20 cellular contexts compared by ENCODE assay signal in the genomic region with DNA sequence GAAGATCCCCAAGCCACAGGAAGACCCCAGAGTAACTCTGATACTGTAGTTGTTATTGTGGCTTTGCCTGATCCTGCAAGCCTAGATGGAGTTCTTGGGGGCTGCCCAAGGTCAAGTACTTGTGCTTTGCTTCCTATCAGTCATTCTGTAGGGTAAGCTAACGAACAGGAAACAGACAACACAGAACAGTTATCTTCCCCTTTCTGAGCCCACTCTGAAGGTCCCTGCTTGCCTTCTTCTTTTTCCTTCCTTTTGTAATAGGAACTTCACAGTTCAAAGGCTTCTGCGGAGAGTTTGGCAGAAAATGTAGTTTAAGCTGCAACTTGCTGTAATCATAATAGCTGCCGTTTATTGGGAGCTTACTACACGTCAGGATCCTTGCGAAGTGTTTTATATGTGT.
"Had no signal": no experiment of that assay in that cellular context is flagged by ENCODE, and none has a peak within 500 bp of the region (broad histone marks: within the 10 kb centered on the region; RNA-seq: fewer than 3 reads in every experiment).

No MANE protein-coding gene starts in this region.

- ATAC-seq: left ventricle myocardium superior; naive thymus-derived CD4-positive, alpha-beta T cell had no signal

- H3K9me3 Mint-ChIP-seq: activated naive CD8-positive, alpha-beta T cell treated with anti-CD3 and anti-CD28 coated beads for 36 hours; activated T-helper 1 cell treated with anti-CD3 and anti-CD28 coated beads, Interleukin-12 subunit alpha, Interleukin-12 subunit beta, Interleukin-2, Interleukin-4 antibody, amounts not matched to agents 30 ng/mL and 10 ng/mL and 1 ng/mL, durations not matched to agents 14 hours and 24 hours and 36 hours had no signal

- H3K4me3 ChIP-seq: esophagus muscularis mucosa, neural progenitor cell, prostate gland, right atrium auricular region, tibial artery had no signal

- H3K27ac Mint-ChIP-seq: activated B cell treated with CpG ODN at 0.5 μM for 24 hours; activated CD4-positive, alpha-beta memory T cell treated with anti-CD3 and anti-CD28 coated beads for 36 hours; activated naive CD8-positive, alpha-beta T cell treated with anti-CD3 and anti-CD28 coated beads for 36 hours; activated T-helper 1 cell treated with anti-CD3 and anti-CD28 coated beads, Interleukin-12 subunit alpha, Interleukin-12 subunit beta, Interleukin-2, Interleukin-4 antibody, amounts not matched to agents 30 ng/mL and 10 ng/mL and 1 ng/mL, durations not matched to agents 14 hours and 24 hours and 36 hours; memory B cell; naive thymus-derived CD4-positive, alpha-beta T cell; neural progenitor cell had no signal

- H3K27ac ChIP-seq: esophagus muscularis mucosa, neural progenitor cell, prostate gland, right atrium auricular region, tibial artery had no signal

- H2AFZ ChIP-seq: neural progenitor cell had no signal

- H3K4me2 ChIP-seq: neural progenitor cell had no signal

- H3K4me1 Mint-ChIP-seq: activated naive CD8-positive, alpha-beta T cell treated with anti-CD3 and anti-CD28 coated beads for 36 hours; memory B cell; naive thymus-derived CD4-positive, alpha-beta T cell had no signal

- H3K4me3 Mint-ChIP-seq: activated B cell treated with CpG ODN at 0.5 μM for 24 hours; activated CD4-positive, alpha-beta memory T cell treated with anti-CD3 and anti-CD28 coated beads for 36 hours; activated naive CD8-positive, alpha-beta T cell treated with anti-CD3 and anti-CD28 coated beads for 36 hours; activated T-helper 1 cell treated with anti-CD3 and anti-CD28 coated beads, Interleukin-12 subunit alpha, Interleukin-12 subunit beta, Interleukin-2, Interleukin-4 antibody, amounts not matched to agents 30 ng/mL and 10 ng/mL and 1 ng/mL, durations not matched to agents 14 hours and 24 hours and 36 hours; memory B cell; naive thymus-derived CD4-positive, alpha-beta T cell; neural progenitor cell had no signal

- H3K36me3 ChIP-seq: esophagus muscularis mucosa, neural progenitor cell, prostate gland, right atrium auricular region, tibial artery had no signal

- H3K27me3 Mint-ChIP-seq: activated B cell treated with CpG ODN at 0.5 μM for 24 hours; activated CD4-positive, alpha-beta memory T cell treated with anti-CD3 and anti-CD28 coated beads for 36 hours; memory B cell had no signal

- H3K27me3 ChIP-seq: esophagus muscularis mucosa, neural progenitor cell, right atrium auricular region, tibial artery had no signal

- H3K36me3 Mint-ChIP-seq: activated CD4-positive, alpha-beta memory T cell treated with anti-CD3 and anti-CD28 coated beads for 36 hours; activated naive CD8-positive, alpha-beta T cell treated with anti-CD3 and anti-CD28 coated beads for 36 hours; memory B cell; naive thymus-derived CD4-positive, alpha-beta T cell; neural progenitor cell had no signal

- H3K4me1 ChIP-seq: esophagus muscularis mucosa, neural progenitor cell, prostate gland, right atrium auricular region, tibial artery had no signal

- H3K9me3 ChIP-seq: prostate gland had no signal

- DNase-seq: activated B cell treated with CpG ODN at 0.5 μM for 24 hours; activated CD4-positive, alpha-beta memory T cell treated with anti-CD3 and anti-CD28 coated beads for 36 hours; activated CD4-positive, alpha-beta T cell treated with anti-CD3 and anti-CD28 coated beads for 4 hours; activated naive CD8-positive, alpha-beta T cell treated with anti-CD3 and anti-CD28 coated beads for 36 hours; activated T-cell treated with anti-CD3 and anti-CD28 coated beads for 4 hours; amniotic stem cell; effector CD4-positive, alpha-beta T cell; left ventricle myocardium superior; naive thymus-derived CD4-positive, alpha-beta T cell; stimulated activated CD4-positive, alpha-beta T cell treated with anti-CD3 and anti-CD28 coated beads, Interleukin-12 subunit alpha, Interleukin-12 subunit beta, amount 100 ng/mL, for 4 hours; stimulated activated CD4-positive, alpha-beta T cell treated with anti-CD3 and anti-CD28 coated beads, Interleukin-1b, Interleukin-23, amount 100 ng/mL, for 48 hours; stimulated activated CD8-positive, alpha-beta memory T cell treated with anti-CD3 and anti-CD28 coated beads, Interleukin-4, amount 100 ng/mL, for 48 hours; stimulated activated naive CD4-positive, alpha-beta T cell treated with Interleukin-2 at 50 U/mL for 16 hours; tibial artery had no signal
